Comparison of ENCODE assay signal across 1 cellular context in the genomic region with DNA sequence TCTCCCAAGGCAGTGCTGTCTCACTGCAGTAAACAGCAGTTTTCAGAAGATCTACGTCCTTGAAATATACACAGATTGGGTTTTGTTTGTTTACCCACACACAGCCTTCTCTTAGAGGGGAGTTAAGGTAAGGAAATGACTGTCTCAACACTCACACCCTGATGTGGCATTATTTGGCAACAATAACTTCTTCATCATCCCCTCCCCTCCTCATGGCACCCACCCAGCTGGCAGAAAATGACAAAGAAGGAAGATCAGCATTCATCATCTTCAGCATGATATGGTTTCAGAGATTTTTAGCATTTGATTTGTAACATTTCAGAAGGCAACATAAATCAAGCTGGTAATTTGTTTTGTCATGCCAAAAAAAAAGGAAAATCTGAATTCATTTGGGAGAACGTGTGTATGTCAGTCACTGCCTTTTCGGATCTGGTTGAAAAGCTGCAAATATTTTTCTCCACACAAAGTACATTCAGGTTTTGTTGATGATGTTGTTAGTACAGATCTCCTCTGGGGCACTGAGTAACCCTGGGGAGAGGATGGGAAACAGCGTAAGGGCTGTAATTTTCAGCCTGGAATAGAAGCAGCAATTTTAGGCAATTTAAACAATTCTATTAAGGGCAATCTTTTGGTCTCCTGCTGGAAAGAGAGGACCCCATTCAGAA.
TF ChIP-seq lines count a peak whose summit lies in the region.

No MANE protein-coding gene starts in this region.

TF ChIP-seq in A549, 52 proteins besides CTCF, POLR2A, EP300 and RAD21 (continued from another document):
- TF ChIP-seq, protein P1, sequence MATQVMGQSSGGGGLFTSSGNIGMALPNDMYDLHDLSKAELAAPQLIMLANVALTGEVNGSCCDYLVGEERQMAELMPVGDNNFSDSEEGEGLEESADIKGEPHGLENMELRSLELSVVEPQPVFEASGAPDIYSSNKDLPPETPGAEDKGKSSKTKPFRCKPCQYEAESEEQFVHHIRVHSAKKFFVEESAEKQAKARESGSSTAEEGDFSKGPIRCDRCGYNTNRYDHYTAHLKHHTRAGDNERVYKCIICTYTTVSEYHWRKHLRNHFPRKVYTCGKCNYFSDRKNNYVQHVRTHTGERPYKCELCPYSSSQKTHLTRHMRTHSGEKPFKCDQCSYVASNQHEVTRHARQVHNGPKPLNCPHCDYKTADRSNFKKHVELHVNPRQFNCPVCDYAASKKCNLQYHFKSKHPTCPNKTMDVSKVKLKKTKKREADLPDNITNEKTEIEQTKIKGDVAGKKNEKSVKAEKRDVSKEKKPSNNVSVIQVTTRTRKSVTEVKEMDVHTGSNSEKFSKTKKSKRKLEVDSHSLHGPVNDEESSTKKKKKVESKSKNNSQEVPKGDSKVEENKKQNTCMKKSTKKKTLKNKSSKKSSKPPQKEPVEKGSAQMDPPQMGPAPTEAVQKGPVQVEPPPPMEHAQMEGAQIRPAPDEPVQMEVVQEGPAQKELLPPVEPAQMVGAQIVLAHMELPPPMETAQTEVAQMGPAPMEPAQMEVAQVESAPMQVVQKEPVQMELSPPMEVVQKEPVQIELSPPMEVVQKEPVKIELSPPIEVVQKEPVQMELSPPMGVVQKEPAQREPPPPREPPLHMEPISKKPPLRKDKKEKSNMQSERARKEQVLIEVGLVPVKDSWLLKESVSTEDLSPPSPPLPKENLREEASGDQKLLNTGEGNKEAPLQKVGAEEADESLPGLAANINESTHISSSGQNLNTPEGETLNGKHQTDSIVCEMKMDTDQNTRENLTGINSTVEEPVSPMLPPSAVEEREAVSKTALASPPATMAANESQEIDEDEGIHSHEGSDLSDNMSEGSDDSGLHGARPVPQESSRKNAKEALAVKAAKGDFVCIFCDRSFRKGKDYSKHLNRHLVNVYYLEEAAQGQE (IDR thresholded peaks at IDR 0.05): no peak
- TF ChIP-seq RARB (CRISPR knock-in tag; IDR thresholded peaks at IDR 0.05) (no peak), POLR2AphosphoS2 (conservative IDR thresholded peaks at IDR 0.05; ENCODE audit: low read length) (no peak), RFX5 (IDR thresholded peaks at IDR 0.05) (no peak), ZSCAN20 (CRISPR knock-in tag; IDR thresholded peaks at IDR 0.05) (no peak), BHLHE40 (IDR thresholded peaks at IDR 0.05; ENCODE audit: low read depth, low read length) (no peak), SREBF2 (IDR thresholded peaks at IDR 0.05) (no peak), CBX8 (IDR thresholded peaks at IDR 0.05) (no peak), GATA3 (IDR thresholded peaks at IDR 0.05; ENCODE audit: borderline replicate concordance) (no peak), EHMT2 (IDR thresholded peaks at IDR 0.05; ENCODE audit: low read depth) (no peak), HOXA7 (CRISPR knock-in tag; IDR thresholded peaks at IDR 0.05) (no peak), JUN (IDR thresholded peaks at IDR 0.05) (no peak), CBX2 (IDR thresholded peaks at IDR 0.05; ENCODE audit: borderline replicate concordance, low read depth) (no peak), ZC3H11A (IDR thresholded peaks at IDR 0.05) (no peak), JUNB (IDR thresholded peaks at IDR 0.05) (no peak)
- TF ChIP-seq, protein P2, sequence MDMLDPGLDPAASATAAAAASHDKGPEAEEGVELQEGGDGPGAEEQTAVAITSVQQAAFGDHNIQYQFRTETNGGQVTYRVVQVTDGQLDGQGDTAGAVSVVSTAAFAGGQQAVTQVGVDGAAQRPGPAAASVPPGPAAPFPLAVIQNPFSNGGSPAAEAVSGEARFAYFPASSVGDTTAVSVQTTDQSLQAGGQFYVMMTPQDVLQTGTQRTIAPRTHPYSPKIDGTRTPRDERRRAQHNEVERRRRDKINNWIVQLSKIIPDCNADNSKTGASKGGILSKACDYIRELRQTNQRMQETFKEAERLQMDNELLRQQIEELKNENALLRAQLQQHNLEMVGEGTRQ (IDR thresholded peaks at IDR 0.05): no peak
- TF ChIP-seq, protein P3, sequence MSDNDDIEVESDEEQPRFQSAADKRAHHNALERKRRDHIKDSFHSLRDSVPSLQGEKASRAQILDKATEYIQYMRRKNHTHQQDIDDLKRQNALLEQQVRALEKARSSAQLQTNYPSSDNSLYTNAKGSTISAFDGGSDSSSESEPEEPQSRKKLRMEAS (IDR thresholded peaks at IDR 0.05): no peak
